32 cellular contexts compared by ENCODE assay signal in genomic region chr1:59318271-59318865, GRCh38. TPM values are rescaled to one million over a fixed set of nuclear protein-coding genes. Genes with fewer than 3 reads are reported as not detected.
DNase-seq lines count a peak whose midpoint lies in the region; ATAC-seq and TF ChIP-seq lines count a peak whose summit lies in the region.
"Had no signal": no experiment of that assay in that cellular context is flagged by ENCODE, and none has a peak within 500 bp of the region (broad histone marks: within the 10 kb centered on the region; RNA-seq: fewer than 3 reads in every experiment).

No MANE protein-coding gene starts in this region.

- H3K9me3 ChIP-seq in right atrium auricular region = no peaks in the 10 kb centered on the region
- no peaks in the 10 kb centered on the region for H3K9me3 ChIP-seq in right cardiac atrium (ENCODE audit: control insufficient read depth, low read length)
- no peaks in the 10 kb centered on the region for H3K9me3 ChIP-seq in vagina
- H3K9me3 ChIP-seq: HAP-1, left lung had no signal

- TF ChIP-seq CTCF in right atrium auricular region (IDR thresholded peaks at IDR 0.05) = no peak
- no peak for TF ChIP-seq CTCF in vagina (IDR thresholded peaks at IDR 0.05)

- H3K4me3 ChIP-seq in right atrium auricular region (no peak overlapping the region), right cardiac atrium (ENCODE audit: low read length) (no peak overlapping the region), vagina (no peak overlapping the region)
- H3K4me3 ChIP-seq: dorsolateral prefrontal cortex, HAP-1, hepatocyte, left lung, neural progenitor cell had no signal

- H3K4me1 ChIP-seq in right atrium auricular region (peaks cover 0 to 7% of the 10 kb centered on the region in 2 donors), right cardiac atrium (ENCODE audit: control insufficient read depth, insufficient read depth, low read length) (no peaks in the 10 kb centered on the region), vagina (peaks cover 39% of the 10 kb centered on the region)
- H3K4me1 ChIP-seq: HAP-1 had no signal

- WGBS in right cardiac atrium = 70% methylated on average over 6 of the region's 6 CpGs

- H3K27ac Mint-ChIP-seq in dendritic cell treated with granulocyte-macrophage colony-stimulating factor and Interleukin-4, amounts not matched to agents 40 ng/mL and 50 ng/mL, for 4 days = peak overlapping the region; percentile 9
- H3K27ac Mint-ChIP-seq: activated CD4-positive, alpha-beta T cell treated with anti-CD3 and anti-CD28 coated beads, Interleukin-2, amount 10 ng/mL, durations not matched to agents 24 days and 14 days; activated CD8-positive, alpha-beta memory T cell treated with anti-CD3 and anti-CD28 coated beads, Interleukin-2, amount 10 ng/mL, durations not matched to agents 7 days and 5 days; activated naive CD4-positive, alpha-beta T cell treated with anti-CD3 and anti-CD28 coated beads, Interleukin-2, amount 50 U/mL, for 24 hours; activated T-cell treated with anti-CD3 and anti-CD28 coated beads, Interleukin-2, amount 50 U/mL, for 72 hours; neural progenitor cell; T-helper 2 cell treated with Interferon-gamma antibody and Interleukin-4, amounts not matched to agents 5 μg/mL and 100 μg/mL, for 36 hours; type B pancreatic cell had no signal

- TF ChIP-seq POLR2A in vagina (IDR thresholded peaks at IDR 0.05) = no peak

- DNase-seq in Right ventricle myocardium superior (peak; percentile 58), right atrium auricular region (ENCODE audit: low spot score) (no peak), right cardiac atrium (peak; percentile 43 to 78 (median 68)), vagina (ENCODE audit: extremely low spot score in 2 of 2) (no peak), substantia nigra (lab: John Stamatoyannopoulos, UW) (no peak), COR-L47 (lab: John Stamatoyannopoulos, UW) (no peak), T1000 (lab: John Stamatoyannopoulos, UW) (no peak)
- DNase-seq: activated CD4-positive, alpha-beta T cell treated with anti-CD3 and anti-CD28 coated beads, Interleukin-2, amount 10 ng/mL, durations not matched to agents 24 days and 14 days; activated CD8-positive, alpha-beta memory T cell treated with anti-CD3 and anti-CD28 coated beads, Interleukin-2, amount 10 ng/mL, durations not matched to agents 7 days and 5 days; activated T-cell treated with anti-CD3 and anti-CD28 coated beads, Interleukin-2, amount 50 U/mL, for 72 hours; anterior cingulate cortex; dorsolateral prefrontal cortex; EL; foreskin melanocyte; left lung; midbrain; NCI-H1048; NCI-H1694 treated with DMSO at 0.1 percent for 48 hours; NCI-H2171 treated with DMSO at 0.1 percent for 48 hours; NCI-H524; posterior cingulate gyrus; stimulated activated CD8-positive, alpha-beta memory T cell treated with anti-CD3 and anti-CD28 coated beads, Interleukin-4, amount 100 ng/mL, for 48 hours; WERI-Rb-1 had no signal

- H3K27ac ChIP-seq in right atrium auricular region (no peak overlapping the region), right cardiac atrium (ENCODE audit: low read length) (no peak overlapping the region), vagina (peak overlapping the region; percentile 16), substantia nigra (ENCODE audit: low read depth, low read length, poor library complexity, severe bottlenecking) (no peak overlapping the region)
- H3K27ac ChIP-seq: dorsolateral prefrontal cortex, neural progenitor cell, WERI-Rb-1 had no signal

- H3K27me3 ChIP-seq in right atrium auricular region (no peaks in the 10 kb centered on the region), right cardiac atrium (ENCODE audit: control insufficient read depth, insufficient read depth) (no peaks in the 10 kb centered on the region), vagina (no peaks in the 10 kb centered on the region)
- H3K27me3 ChIP-seq: dorsolateral prefrontal cortex, hepatocyte, left lung, neural progenitor cell had no signal

- peaks cover 46% of the 10 kb centered on the region for H3K4me1 Mint-ChIP-seq in dendritic cell treated with granulocyte-macrophage colony-stimulating factor and Interleukin-4, amounts not matched to agents 40 ng/mL and 50 ng/mL, for 4 days (ENCODE audit: low read depth)
- H3K4me1 Mint-ChIP-seq: activated naive CD4-positive, alpha-beta T cell treated with anti-CD3 and anti-CD28 coated beads, Interleukin-2, amount 50 U/mL, for 24 hours had no signal

- no peak overlapping the region for H3K4me3 Mint-ChIP-seq in dendritic cell treated with granulocyte-macrophage colony-stimulating factor and Interleukin-4, amounts not matched to agents 40 ng/mL and 50 ng/mL, for 4 days
- H3K4me3 Mint-ChIP-seq: activated CD4-positive, alpha-beta T cell treated with anti-CD3 and anti-CD28 coated beads, Interleukin-2, amount 10 ng/mL, durations not matched to agents 24 days and 14 days; activated CD8-positive, alpha-beta memory T cell treated with anti-CD3 and anti-CD28 coated beads, Interleukin-2, amount 10 ng/mL, durations not matched to agents 7 days and 5 days; activated naive CD4-positive, alpha-beta T cell treated with anti-CD3 and anti-CD28 coated beads, Interleukin-2, amount 50 U/mL, for 24 hours; activated T-cell treated with anti-CD3 and anti-CD28 coated beads, Interleukin-2, amount 50 U/mL, for 72 hours; neural progenitor cell; T-helper 2 cell treated with Interferon-gamma antibody and Interleukin-4, amounts not matched to agents 5 μg/mL and 100 μg/mL, for 36 hours; type B pancreatic cell had no signal

- no peaks in the 10 kb centered on the region for H3K9me3 Mint-ChIP-seq in dendritic cell treated with granulocyte-macrophage colony-stimulating factor and Interleukin-4, amounts not matched to agents 40 ng/mL and 50 ng/mL, for 4 days
- H3K9me3 Mint-ChIP-seq: activated naive CD4-positive, alpha-beta T cell treated with anti-CD3 and anti-CD28 coated beads, Interleukin-2, amount 50 U/mL, for 24 hours; activated T-cell treated with anti-CD3 and anti-CD28 coated beads, Interleukin-2, amount 50 U/mL, for 72 hours; T-helper 2 cell treated with Interferon-gamma antibody and Interleukin-4, amounts not matched to agents 5 μg/mL and 100 μg/mL, for 36 hours; type B pancreatic cell had no signal

- ATAC-seq in Right ventricle myocardium superior (ENCODE audit: poor library complexity) (peak; percentile 51), right cardiac atrium (peak; percentile 36 to 65)
- ATAC-seq: activated CD8-positive, alpha-beta memory T cell treated with anti-CD3 and anti-CD28 coated beads, Interleukin-2, amount 10 ng/mL, durations not matched to agents 7 days and 5 days; activated T-cell treated with anti-CD3 and anti-CD28 coated beads, Interleukin-2, amount 50 U/mL, for 72 hours; left lung; Panc1; SK-N-SH treated with all-trans-retinoic acid at 6 μM for 48 hours had no signal

- no peaks in the 10 kb centered on the region for H3K27me3 Mint-ChIP-seq in dendritic cell treated with granulocyte-macrophage colony-stimulating factor and Interleukin-4, amounts not matched to agents 40 ng/mL and 50 ng/mL, for 4 days
- H3K27me3 Mint-ChIP-seq: activated CD4-positive, alpha-beta T cell treated with anti-CD3 and anti-CD28 coated beads, Interleukin-2, amount 10 ng/mL, durations not matched to agents 24 days and 14 days; activated CD8-positive, alpha-beta memory T cell treated with anti-CD3 and anti-CD28 coated beads, Interleukin-2, amount 10 ng/mL, durations not matched to agents 7 days and 5 days; activated naive CD4-positive, alpha-beta T cell treated with anti-CD3 and anti-CD28 coated beads, Interleukin-2, amount 50 U/mL, for 24 hours; type B pancreatic cell had no signal

- H3K36me3 ChIP-seq in right atrium auricular region (no peaks in the 10 kb centered on the region), vagina (no peaks in the 10 kb centered on the region)
- H3K36me3 ChIP-seq: HAP-1, left lung, neural progenitor cell, WERI-Rb-1 had no signal

- intact Hi-C loops in Right ventricle myocardium superior (cut with DNase I) = no loop called here
- intact Hi-C loops in dendritic cell treated with granulocyte-macrophage colony-stimulating factor and Interleukin-4, amounts not matched to agents 40 ng/mL and 50 ng/mL, for 4 days (cut with micrococcal nuclease) = no loop called here
- intact Hi-C loops in right cardiac atrium (cut with DNase I) = no loop called here
- intact Hi-C loops in vagina (cut with DNase I) = no loop called here

- H3K36me3 Mint-ChIP-seq in dendritic cell treated with granulocyte-macrophage colony-stimulating factor and Interleukin-4, amounts not matched to agents 40 ng/mL and 50 ng/mL, for 4 days (ENCODE audit: low read depth) = no peaks in the 10 kb centered on the region
- H3K36me3 Mint-ChIP-seq: neural progenitor cell had no signal

RNA-seq across cellular contexts. Expression of gene FGGY, which starts 21.5 kb away (rescaled TPM):
- 23.1 TPM for total RNA-seq in Right ventricle myocardium superior
- total RNA-seq in right atrium auricular region = 10 to 100 TPM; 16.0 to 21.8 TPM
- total RNA-seq in right cardiac atrium = 10 to 100 TPM; 17.4 to 20.5 (median 20.2) TPM
- 10.0 TPM for polyA plus RNA-seq in right cardiac atrium
- 11.8 TPM for total RNA-seq in vagina

Comparison
In these comparisons a context has a peak if more than half of its experiments do, and no peak if none do; other contexts are left out.
1. DNase-seq: peak in Right ventricle myocardium superior (single experiment) and right cardiac atrium (3 of 3); none in right atrium auricular region (single experiment), vagina (0 of 2), substantia nigra (0 of 49), COR-L47 (single experiment) and T1000 (single experiment).